11 cellular contexts compared by ENCODE assay signal in genomic region chr1:84603223-84603622, GRCh38. TPM values are rescaled to one million over a fixed set of nuclear protein-coding genes. Genes with fewer than 3 reads are reported as not detected.
A peak's percentile ranks its signal among the peaks of the same experiment; 100 is the strongest.
DNase-seq lines count a peak whose midpoint lies in the region; ATAC-seq and TF ChIP-seq lines count a peak whose summit lies in the region.
"Had no signal": no experiment of that assay in that cellular context is flagged by ENCODE, and none has a peak within 500 bp of the region (broad histone marks: within the 10 kb centered on the region; RNA-seq: fewer than 3 reads in every experiment).

No MANE protein-coding gene starts in this region.

- CTCF ChIA-PET in mammary epithelial cell (lab: Charles Lee; ENCODE audit: low non-redundant PET): no interaction called here

- peaks cover 2% of the 10 kb centered on the region for H3K36me3 Mint-ChIP-seq in activated T-cell treated with anti-CD3 and anti-CD28 coated beads, Interleukin-2, amount 50 U/mL, for 4 hours (ENCODE audit: insufficient read depth)

- H2AFZ ChIP-seq in mammary epithelial cell (ENCODE audit: low read depth, low read length) (peak overlapping the region; percentile 87), hepatocyte (no peak overlapping the region)

- H3K79me2 ChIP-seq in mammary epithelial cell (ENCODE audit: insufficient read depth, low read length) (no peaks in the 10 kb centered on the region), hepatocyte (no peaks in the 10 kb centered on the region)

- DNase-seq in LHCN-M2 (ENCODE audit: low read depth) (peak; percentile 50), mammary epithelial cell (no peak), hepatocyte (ENCODE audit: low spot score) (no peak), suprapubic skin (ENCODE audit: low spot score in 2 of 2) (no peak)
- no peak for DNase-seq in activated T-cell treated with anti-CD3 and anti-CD28 coated beads, Interleukin-2, amount 50 U/mL, for 4 hours
- DNase-seq: activated CD4-positive, CD25-positive, alpha-beta regulatory T cell treated with anti-CD3 and anti-CD28 coated beads, Interleukin-2, amount 50 U/mL, for 72 hours; activated gamma-delta T cell; DMS153 had no signal

- H3K4me3 ChIP-seq in mammary epithelial cell (replicated peaks in 1 of 3; ENCODE audit: insufficient read depth in 1 of 3, low read depth in 2 of 3, low read length in 3 of 3): peak overlapping the region in 1 of 3 experiments; percentile 18
- no peak overlapping the region for H3K4me3 ChIP-seq in hepatocyte
- H3K4me3 ChIP-seq in suprapubic skin: peak overlapping the region; percentile 35

- WGBS in mammary epithelial cell (ENCODE audit: low coverage, missing lambda C conversion rate): 100% methylated on average over 2 of the region's 2 CpGs
- 16% methylated on average over 2 of the region's 2 CpGs for WGBS in hepatocyte (ENCODE audit: low lambda C conversion rate, missing lambda C conversion rate)
- WGBS in suprapubic skin: 54% methylated on average over 2 of the region's 2 CpGs

- TF ChIP-seq CTCF in mammary epithelial cell (conservative IDR thresholded peaks at IDR 0.05 in 1 of 2, IDR thresholded peaks at IDR 0.05 in 1 of 2; ENCODE audit: extremely low read depth in 1 of 2, insufficient read depth in 1 of 2, low read depth in 1 of 2, low read length in 2 of 2) (no peak), hepatocyte (IDR thresholded peaks at IDR 0.05; ENCODE audit: poor library complexity) (no peak), suprapubic skin (IDR thresholded peaks at IDR 0.05) (no peak)

- H3K9me3 ChIP-seq in mammary epithelial cell (replicated peaks; ENCODE audit: insufficient read depth, low read length) (peaks cover 9% of the 10 kb centered on the region), hepatocyte (ENCODE audit: low read depth) (peaks cover 11% of the 10 kb centered on the region), suprapubic skin (no peaks in the 10 kb centered on the region)

- no peak overlapping the region for H3K4me3 Mint-ChIP-seq in activated T-cell treated with anti-CD3 and anti-CD28 coated beads, Interleukin-2, amount 50 U/mL, for 4 hours

- H3K4me1 Mint-ChIP-seq in activated T-cell treated with anti-CD3 and anti-CD28 coated beads, Interleukin-2, amount 50 U/mL, for 4 hours (ENCODE audit: low read depth): peaks cover 18% of the 10 kb centered on the region

- H3K4me1 ChIP-seq in mammary epithelial cell (ENCODE audit: insufficient read depth, low read length): peaks cover 34% of the 10 kb centered on the region
- no peaks in the 10 kb centered on the region for H3K4me1 ChIP-seq in hepatocyte (ENCODE audit: insufficient read depth)
- peaks cover 17% of the 10 kb centered on the region for H3K4me1 ChIP-seq in suprapubic skin

- no peaks in the 10 kb centered on the region for H3K27me3 ChIP-seq in mammary epithelial cell (ENCODE audit: insufficient read depth, low read length)
- H3K27me3 ChIP-seq in hepatocyte: no peaks in the 10 kb centered on the region
- H3K27me3 ChIP-seq in suprapubic skin: no peaks in the 10 kb centered on the region

- H3K36me3 ChIP-seq in mammary epithelial cell (ENCODE audit: insufficient read depth, low read length) (no peaks in the 10 kb centered on the region), hepatocyte (replicated peaks; ENCODE audit: insufficient read depth, low read depth) (no peaks in the 10 kb centered on the region), suprapubic skin (no peaks in the 10 kb centered on the region)

- peak overlapping the region; percentile 73 for H3K4me2 ChIP-seq in mammary epithelial cell (ENCODE audit: insufficient read depth, low read depth, low read length)
- H3K4me2 ChIP-seq in hepatocyte: peak overlapping the region; percentile 65

- ATAC-seq in activated T-cell treated with anti-CD3 and anti-CD28 coated beads, Interleukin-2, amount 50 U/mL, for 4 hours: no peak
- ATAC-seq in HG03342 (IDR thresholded peaks at IDR 0.05; ENCODE audit: unreplicated experiment) (no peak), GM21717 (IDR thresholded peaks at IDR 0.05; ENCODE audit: unreplicated experiment) (no peak), GM19397 (IDR thresholded peaks at IDR 0.05; ENCODE audit: unreplicated experiment) (no peak)

- dilution Hi-C loops in mammary epithelial cell (cut with HindIII; ENCODE audit: low sequenced_read_pairs): no loop called here

- no peaks in the 10 kb centered on the region for H3K9me2 ChIP-seq in hepatocyte (replicated peaks; ENCODE audit: insufficient read depth)

- peaks cover 25% of the 10 kb centered on the region for H3K9me3 Mint-ChIP-seq in activated T-cell treated with anti-CD3 and anti-CD28 coated beads, Interleukin-2, amount 50 U/mL, for 4 hours

- peak overlapping the region; percentile 56 for H3K9ac ChIP-seq in mammary epithelial cell (ENCODE audit: insufficient read depth, low read length)

- H3K27ac ChIP-seq in mammary epithelial cell (ENCODE audit: insufficient read depth, low read depth, low read length) (peak overlapping the region; percentile 81), hepatocyte (peak overlapping the region; percentile 80), suprapubic skin (peak overlapping the region; percentile 33)

- peaks cover 3% of the 10 kb centered on the region for H3K27me3 Mint-ChIP-seq in activated T-cell treated with anti-CD3 and anti-CD28 coated beads, Interleukin-2, amount 50 U/mL, for 4 hours (ENCODE audit: low read depth)

- no TSS peak for BruUV-seq in mammary epithelial cell (replicated peaks; lab: Mats Ljungman, UMichigan)

- H4K20me1 ChIP-seq in mammary epithelial cell (ENCODE audit: insufficient read depth, low read length) (no peaks in the 10 kb centered on the region), hepatocyte (ENCODE audit: insufficient read depth, poor library complexity, severe bottlenecking) (no peaks in the 10 kb centered on the region)

- in situ Hi-C loops in mammary epithelial cell (cut with MboI; ENCODE audit: low sequenced_read_pairs in 2 of 2): loop anchor here in 1 of 2 donors (25.0 kb wide), 1 partner anchor 441 kb away; no protein-coding TSS in a partner anchor

- no peak for TF ChIP-seq POLR2A in suprapubic skin (IDR thresholded peaks at IDR 0.05)

- TF ChIP-seq EP300 in suprapubic skin (IDR thresholded peaks at IDR 0.05): no peak

- intact Hi-C loops in mammary epithelial cell (cut with micrococcal nuclease): no loop called here

RNA-seq across cellular contexts. Expression of gene CTBS, which starts 29.0 kb away (rescaled TPM):
- total RNA-seq in LHCN-M2 (2014; rRNA removed) (7.1 and 9.6 TPM in 2 replicates), mammary epithelial cell (10 to 100 TPM; 12.3 to 13.1 TPM), hepatocyte (20.3 and 25.4 TPM in 2 replicates), suprapubic skin (10 to 100 TPM; 13.4 to 17.9 (median 15.3) TPM)
- 7.5 TPM for polyA plus RNA-seq in LHCN-M2 (2012)
- polyA plus RNA-seq in mammary epithelial cell (10.5 TPM), hepatocyte (33.6 and 38.3 TPM in 2 replicates)
- 4.0 TPM for polyA minus RNA-seq in mammary epithelial cell
- total RNA-seq in activated T-cell treated with anti-CD3 and anti-CD28 coated beads, Interleukin-2, amount 50 U/mL, for 4 hours: 1 to 10 TPM; 6.3 to 7.2 (median 6.9) TPM
